Comparison of ENCODE assay signal across 33 cellular contexts in genomic region chr17:28189667-28190066, GRCh38.
DNase-seq lines count a peak whose midpoint lies in the region; ATAC-seq, FAIRE-seq and TF ChIP-seq lines count a peak whose summit lies in the region.
"Had no signal": no experiment of that assay in that cellular context is flagged by ENCODE, and none has a peak within 500 bp of the region (broad histone marks: within the 10 kb centered on the region; RNA-seq: fewer than 3 reads in every experiment).

No MANE protein-coding gene starts in this region.

- H3K27ac ChIP-seq in K562 (ENCODE audit: extremely low read depth, low read depth, low read length) (no peak overlapping the region), substantia nigra (ENCODE audit: low read depth, low read length, poor library complexity, severe bottlenecking) (peak overlapping the region; percentile 41), H9 (ENCODE audit: insufficient read length, low read depth, low read length) (no peak overlapping the region)
- H3K27ac ChIP-seq: cardiac muscle cell, lower lobe of right lung, PC-9, right atrium auricular region, uterus had no signal

- H3K9me1 ChIP-seq in K562 (ENCODE audit: control insufficient read depth, insufficient read depth, low read length), result no peaks in the 10 kb centered on the region

- H2BK120ac ChIP-seq in H9 (ENCODE audit: low read depth, low read length, poor library complexity, severe bottlenecking), result no peak overlapping the region

- H3K27me3 ChIP-seq in K562 (ENCODE audit: control insufficient read depth in 2 of 2, insufficient read depth in 2 of 2, low read length in 2 of 2) (no peaks in the 10 kb centered on the region), H9 (ENCODE audit: insufficient read depth, low read length) (no peaks in the 10 kb centered on the region)
- H3K27me3 ChIP-seq: cardiac muscle cell, esophagus squamous epithelium, right atrium auricular region, thyroid gland, uterus had no signal

- no peak for FAIRE-seq in K562 (lab: Jason Lieb, UNC)
- FAIRE-seq: astrocyte had no signal

- no peak overlapping the region for H3K4me3 ChIP-seq in K562
- H3K4me3 ChIP-seq: cardiac muscle cell, esophagus squamous epithelium, lower lobe of right lung, mucosa of descending colon, PC-9, right atrium auricular region, thyroid gland, uterus had no signal

- H3K9me3 ChIP-seq in K562 (replicated peaks; ENCODE audit: control insufficient read depth, insufficient read depth, low read depth, low read length), result no peaks in the 10 kb centered on the region
- no peaks in the 10 kb centered on the region for H3K9me3 ChIP-seq in H9 (ENCODE audit: control insufficient read depth, low read depth, low read length)
- H3K9me3 ChIP-seq: esophagus squamous epithelium, lower lobe of right lung, mucosa of descending colon, right atrium auricular region, thyroid gland, uterus had no signal

- peaks cover 44% of the 10 kb centered on the region; the same call in 2 of the 3 replicates for H3K36me3 ChIP-seq in K562 (ENCODE audit: control insufficient read depth, insufficient read depth, low read length)
- H3K36me3 ChIP-seq: uterus had no signal

- no TSS peak for BruUV-seq in K562 (replicated peaks; lab: Mats Ljungman, UMichigan)

- no peak for TF ChIP-seq RAD21 in K562 (CRISPR knock-in tag; conservative IDR thresholded peaks at IDR 0.05 in 1 of 2, IDR thresholded peaks at IDR 0.05 in 1 of 2)

- peak overlapping the region; percentile 5 to 81 for H3K27ac Mint-ChIP-seq in activated naive CD4-positive, alpha-beta T cell treated with anti-CD3 and anti-CD28 coated beads, Interleukin-2, amount 50 U/mL, for 72 hours
- H3K27ac Mint-ChIP-seq in memory B cell, result peak overlapping the region; percentile 54
- peak overlapping the region in 1 of 3 experiments; percentile 46; a peak in 2 of 7 replicates for H3K27ac Mint-ChIP-seq in H9
- H3K27ac Mint-ChIP-seq: activated naive CD8-positive, alpha-beta T cell; T-helper 17 cell had no signal

- no peak overlapping the region for H3K4me2 ChIP-seq in K562 (ENCODE audit: insufficient read depth, low read length)
- H3K4me2 ChIP-seq in H9 (ENCODE audit: insufficient read depth, insufficient read length, low read length), result no peak overlapping the region
- H3K4me2 ChIP-seq: PC-9 had no signal

- no peaks in the 10 kb centered on the region for H3K79me1 ChIP-seq in H9 (ENCODE audit: insufficient read depth, low read depth, low read length, poor library complexity, severe bottlenecking)

- peak overlapping the region in 1 of 2 experiments; percentile 4; a peak in 1 of 4 replicates for H3K9ac ChIP-seq in K562 (ENCODE audit: insufficient read depth in 1 of 2, low read depth in 2 of 2, low read length in 2 of 2)
- H3K9ac ChIP-seq in H9 (ENCODE audit: extremely low read depth, insufficient read length, low read length), result no peak overlapping the region

- H3T11ph ChIP-seq in H9 (ENCODE audit: low read length), result no peak overlapping the region

- intact Hi-C loops in K562 (cut with micrococcal nuclease), result no loop called here

- H3K27me3 Mint-ChIP-seq in memory B cell (no peaks in the 10 kb centered on the region), H9 (ENCODE audit: low read depth) (no peaks in the 10 kb centered on the region)
- H3K27me3 Mint-ChIP-seq: activated naive CD8-positive, alpha-beta T cell; T-helper 17 cell had no signal

- POLR2A ChIA-PET in K562 (lab: Yijun Ruan, JAX), result interaction anchor here (2.4 kb wide), 1 partner anchor 17 kb away, joined by 8 read pairs; no protein-coding TSS in a partner anchor

- H3K79me2 ChIP-seq in K562 (ENCODE audit: control insufficient read depth, insufficient read depth, low read length) (no peaks in the 10 kb centered on the region), H9 (ENCODE audit: insufficient read depth, low read length) (no peaks in the 10 kb centered on the region; the same call in 1 of the 2 replicates)

- no peak overlapping the region for H2BK5ac ChIP-seq in H9 (ENCODE audit: insufficient read length, low read length)

- H3K4me3 Mint-ChIP-seq in memory B cell (no peak overlapping the region), H9 (no peak overlapping the region)
- H3K4me3 Mint-ChIP-seq: activated naive CD8-positive, alpha-beta T cell; natural killer cell; T-helper 17 cell had no signal

- no peak overlapping the region for H3K56ac ChIP-seq in H9 (ENCODE audit: insufficient read length, low read depth, low read length)

- no peak overlapping the region for H4K5ac ChIP-seq in H9 (ENCODE audit: insufficient read length, low read depth, low read length)

- H4K8ac ChIP-seq in H9 (replicated peaks; ENCODE audit: insufficient read length, low read depth, low read length), result no peak overlapping the region

- TF ChIP-seq POLR2A in K562 (conservative IDR thresholded peaks at IDR 0.05), result no peak

- H4K20me1 ChIP-seq in K562 (replicated peaks; ENCODE audit: control insufficient read depth, insufficient read depth, low read length), result no peaks in the 10 kb centered on the region
- H4K20me1 ChIP-seq in H9 (ENCODE audit: control insufficient read depth, insufficient read depth, insufficient read length), result no peaks in the 10 kb centered on the region

- no peak overlapping the region for H3K4ac ChIP-seq in H9 (ENCODE audit: low read depth, low read length)

- TF ChIP-seq CTCF in K562 (IDR thresholded peaks at IDR 0.05 in 2 of 3, conservative IDR thresholded peaks at IDR 0.05 in 1 of 3; ENCODE audit: insufficient read depth in 2 of 3, low read depth in 1 of 3, low read length in 3 of 3), result no peak
- no peak for TF ChIP-seq CTCF in H9 (conservative IDR thresholded peaks at IDR 0.05)

- no peak for DNase-seq in activated naive CD4-positive, alpha-beta T cell treated with anti-CD3 and anti-CD28 coated beads, Interleukin-2, amount 50 U/mL, for 72 hours (ENCODE audit: low spot score in 2 of 2)
- no peak for DNase-seq in activated naive CD4-positive, alpha-beta T cell (lab: John Stamatoyannopoulos, UW)
- DNase-seq in K562 (ENCODE audit: extremely low read depth in 1 of 4, low spot score in 3 of 4), result peak in 1 of 4 experiments; percentile 24
- DNase-seq in memory B cell (ENCODE audit: low spot score in 2 of 2), result no peak
- DNase-seq in substantia nigra (lab: John Stamatoyannopoulos, UW), result no peak
- no peak for DNase-seq in DMS 273 (lab: John Stamatoyannopoulos, UW; ENCODE audit: unreplicated experiment)
- no peak for DNase-seq in activated CD4-positive, alpha-beta T cell treated with anti-CD3 and anti-CD28 coated beads for 48 hours
- DNase-seq in H9, result no peak
- DNase-seq: 8988T; activated CD4-positive, alpha-beta T cell treated with anti-CD3 and anti-CD28 coated beads for 4 hours; activated CD8-positive, alpha-beta memory T cell treated with anti-CD3 and anti-CD28 coated beads for 24 hours; activated T-cell treated with anti-CD3 and anti-CD28 coated beads for 4 hours; C1 segment of cervical spinal cord; Calu3; cortex of kidney; esophagus squamous epithelium; foreskin melanocyte; KBM-7; lower lobe of right lung; mucosa of descending colon; natural killer cell; NCI-H1105; NCI-H1930; PC-9; stimulated activated CD4-positive, alpha-beta T cell treated with anti-CD3 and anti-CD28 coated beads, Interleukin-1b, Interleukin-23, amount 100 ng/mL, for 48 hours; stimulated activated naive CD8-positive, alpha-beta T cell treated with anti-CD3 and anti-CD28 coated beads, Interleukin-15, Interleukin-2, amounts not matched to agents 100 U/mL and 50 U/mL, for 24 hours; T-helper 17 cell; thyroid gland; uterus had no signal

- H3K36me3 Mint-ChIP-seq in activated naive CD4-positive, alpha-beta T cell treated with anti-CD3 and anti-CD28 coated beads, Interleukin-2, amount 50 U/mL, for 72 hours, result peaks cover 9 to 15% of the 10 kb centered on the region in 2 donors
- H3K36me3 Mint-ChIP-seq in memory B cell, result peaks cover 27% of the 10 kb centered on the region
- H3K36me3 Mint-ChIP-seq in H9 (ENCODE audit: insufficient read depth in 1 of 3, low read depth in 3 of 3), result peaks cover 19 to 48% (median 29%) of the 10 kb centered on the region in 3 experiments

- no peak overlapping the region for H4K91ac ChIP-seq in H9 (ENCODE audit: insufficient read length, low read depth, low read length)

- in situ Hi-C loops in K562 (cut with MboI), result no loop called here

- no peak overlapping the region for H3K14ac ChIP-seq in H9 (ENCODE audit: insufficient read depth, low read length)

- H2BK12ac ChIP-seq in H9 (ENCODE audit: insufficient read length, low read depth, low read length), result no peak overlapping the region

- no peak overlapping the region for H2BK20ac ChIP-seq in H9 (ENCODE audit: low read depth, low read length, poor library complexity, severe bottlenecking)

- no peak overlapping the region for H2AK5ac ChIP-seq in H9 (ENCODE audit: insufficient read length, low read length)

- H2BK15ac ChIP-seq in H9 (ENCODE audit: low read depth, low read length), result no peak overlapping the region

- 6% methylated on average over 5 of the region's 5 CpGs for WGBS in K562 (ENCODE audit: insufficient coverage, low coverage, missing lambda C conversion rate)
- no CpG with 5 or more reads among the region's 5 CpGs for WGBS in H9 (ENCODE audit: extremely low coverage, insufficient read length, low lambda C conversion rate)

- H3K9me3 Mint-ChIP-seq in activated naive CD4-positive, alpha-beta T cell treated with anti-CD3 and anti-CD28 coated beads, Interleukin-2, amount 50 U/mL, for 72 hours, result no peaks in the 10 kb centered on the region
- H3K9me3 Mint-ChIP-seq in memory B cell (no peaks in the 10 kb centered on the region), H9 (peaks cover 9 to 10% of the 10 kb centered on the region in 2 experiments; a peak in 4 of 5 replicates)
- H3K9me3 Mint-ChIP-seq: natural killer cell had no signal

- CTCF ChIA-PET in K562 (lab: Yijun Ruan, JAX; ENCODE audit: low intra/inter-chr PET ratio), result no interaction called here

- peak; percentile 95 for TF ChIP-seq EP300 in K562 (IDR thresholded peaks at IDR 0.05; ENCODE audit: low read length)

- peaks cover 0 to 14% of the 10 kb centered on the region in 2 experiments; a peak in 3 of 5 replicates for H3K4me1 ChIP-seq in K562 (replicated peaks in 1 of 2; ENCODE audit: control insufficient read depth in 2 of 2, insufficient read depth in 2 of 2, low read length in 2 of 2)
- no peaks in the 10 kb centered on the region for H3K4me1 ChIP-seq in H9 (ENCODE audit: insufficient read depth, low read length)
- H3K4me1 ChIP-seq: right atrium auricular region, uterus had no signal

- no peak for ATAC-seq in activated naive CD4-positive, alpha-beta T cell treated with anti-CD3 and anti-CD28 coated beads, Interleukin-2, amount 50 U/mL, for 72 hours
- ATAC-seq in K562 (no peak), memory B cell (ENCODE audit: low read depth) (no peak)
- ATAC-seq: lower lobe of right lung; mucosa of descending colon; natural killer cell; stimulated activated naive CD8-positive, alpha-beta T cell treated with anti-CD3 and anti-CD28 coated beads, Interleukin-15, Interleukin-2, amounts not matched to agents 100 U/mL and 50 U/mL, for 24 hours; T-helper 17 cell had no signal

- H3K18ac ChIP-seq in H9 (ENCODE audit: insufficient read length, low read depth, low read length), result no peak overlapping the region

- H3K23ac ChIP-seq in H9 (ENCODE audit: insufficient read length, low read depth, low read length), result no peak overlapping the region

- H3K23me2 ChIP-seq in H9 (ENCODE audit: insufficient read length, low read depth, low read length, poor library complexity, severe bottlenecking), result no peaks in the 10 kb centered on the region

- no peak overlapping the region for H2AFZ ChIP-seq in K562 (ENCODE audit: low read depth, low read length)
- no peak overlapping the region for H2AFZ ChIP-seq in H9 (ENCODE audit: low read length)
- H2AFZ ChIP-seq: PC-9 had no signal

- H3K4me1 Mint-ChIP-seq in memory B cell (peaks cover 6% of the 10 kb centered on the region), H9 (peaks cover 0 to 7% of the 10 kb centered on the region in 2 experiments; a peak in 2 of 4 replicates)
